9 cellular contexts compared by ENCODE assay signal in genomic region chr15:28321679-28322078, GRCh38. TPM values are rescaled to one million over a fixed set of nuclear protein-coding genes. Genes with fewer than 3 reads are reported as not detected.
DNase-seq lines count a peak whose midpoint lies in the region; ATAC-seq, FAIRE-seq and TF ChIP-seq lines count a peak whose summit lies in the region.
"Not testable (repeated sequence)": the region's sequence is repeated elsewhere in the genome, so short reads cannot be mapped to it uniquely, and the experiment has no call there.
"Had no signal": no experiment of that assay in that cellular context is flagged by ENCODE, and none has a peak within 500 bp of the region (broad histone marks: within the 10 kb centered on the region; RNA-seq: fewer than 3 reads in every experiment).

No MANE protein-coding gene starts in this region.

- intact Hi-C loops in MCF 10A (cut with micrococcal nuclease) = not testable (repeated sequence)

- peak; percentile 82 for FAIRE-seq in H54 (lab: Jason Lieb, UNC)

- not testable (repeated sequence) for H3K9me3 ChIP-seq in gastroesophageal sphincter

- not testable (repeated sequence) for TF ChIP-seq EP300 in gastroesophageal sphincter (IDR thresholded peaks at IDR 0.05)

- CTCF ChIA-PET in RWPE1 (lab: Yijun Ruan, JAX) (interaction anchor here (0.6 kb wide), 1 partner anchor 20 kb away, joined by 3 read pairs; no protein-coding TSS in a partner anchor), MCF 10A (lab: Yijun Ruan, JAX) (interaction anchor here (0.6 kb wide), 1 partner anchor 106 kb away, joined by 4 read pairs; no protein-coding TSS in a partner anchor)

- POLR2A ChIA-PET in RWPE1 (lab: Yijun Ruan, JAX; ENCODE audit: low non-redundant PET); MCF 10A (lab: Yijun Ruan, JAX): not testable (repeated sequence)

- peaks cover 11% of the 10 kb centered on the region for H3K36me3 Mint-ChIP-seq in MCF 10A (ENCODE audit: insufficient read depth, unreplicated experiment)
- not testable (repeated sequence) for H3K36me3 Mint-ChIP-seq in naive B cell

- TF ChIP-seq CTCF in RWPE1 (conservative IDR thresholded peaks at IDR 0.05; ENCODE audit: low read depth); MCF 10A (IDR thresholded peaks at IDR 0.05; ENCODE audit: unreplicated experiment); gastroesophageal sphincter (IDR thresholded peaks at IDR 0.05): not testable (repeated sequence)

- not testable (repeated sequence) for H3K9me3 Mint-ChIP-seq in MCF 10A (ENCODE audit: unreplicated experiment); naive B cell

- ATAC-seq in gastroesophageal sphincter; naive B cell (ENCODE audit: low read depth in 2 of 2): not testable (repeated sequence)

- TF ChIP-seq POLR2A in H54 (IDR thresholded peaks at IDR 0.05; ENCODE audit: low read depth, low read length); gastroesophageal sphincter (IDR thresholded peaks at IDR 0.05): not testable (repeated sequence)

- not testable (repeated sequence) for H3K27me3 Mint-ChIP-seq in MCF 10A (ENCODE audit: insufficient read depth, unreplicated experiment); naive B cell

- not testable (repeated sequence) for H2AFZ ChIP-seq in ACC112 (ENCODE audit: low read length, unreplicated experiment)

- WGBS in gastroesophageal sphincter (ENCODE audit: low coverage in 1 of 2), 2 donors = no CpG with 5 or more reads among the region's 34 CpGs

- H3K27ac Mint-ChIP-seq in MCF 10A (ENCODE audit: low read depth, unreplicated experiment) (peak overlapping the region; percentile 29), naive B cell (peak overlapping the region in 5 of 6 donors; percentile 63 to 97 (median 88))

- H3K36me3 ChIP-seq in ACC112 (ENCODE audit: insufficient read depth, low read length) = not testable (repeated sequence)
- H3K36me3 ChIP-seq in gastroesophageal sphincter = peaks cover 0 to 11% of the 10 kb centered on the region in 2 donors

- BruUV-seq in MCF 10A (replicated peaks; lab: Mats Ljungman, UMichigan) = not testable (repeated sequence)

- not testable (repeated sequence) for DNase-seq in H54 (ENCODE audit: insufficient read length, low spot score); RWPE1 (ENCODE audit: low spot score); MCF 10A (ENCODE audit: unreplicated experiment); naive B cell
- DNase-seq in activated T-cell treated with anti-CD3 and anti-CD28 coated beads for 24 hours (ENCODE audit: low read depth) = peak; percentile 5
- peak; percentile 31 for DNase-seq in stimulated activated CD4-positive, alpha-beta T cell treated with anti-CD3 and anti-CD28 coated beads, Interleukin-1b, Interleukin-23, amount 100 ng/mL, for 48 hours

- peak overlapping the region; percentile 60 for H3K4me3 ChIP-seq in ACC112 (ENCODE audit: low read depth, low read length)
- H3K4me3 ChIP-seq in gastroesophageal sphincter = peak overlapping the region; percentile 29 to 44

- not testable (repeated sequence) for H3K4me1 ChIP-seq in ACC112 (ENCODE audit: control insufficient read depth, insufficient read depth, low read length, unreplicated experiment); gastroesophageal sphincter

- H3K4me3 Mint-ChIP-seq in MCF 10A (ENCODE audit: unreplicated experiment) (peak overlapping the region; percentile 88), naive B cell (peak overlapping the region; percentile 90 to 100 (median 98))

- H3K4me1 Mint-ChIP-seq in MCF 10A (ENCODE audit: insufficient read depth, unreplicated experiment); naive B cell: not testable (repeated sequence)

- not testable (repeated sequence) for H3K27ac ChIP-seq in ACC112 (ENCODE audit: low read depth, low read length)
- H3K27ac ChIP-seq in RWPE1 (peak overlapping the region; percentile 78), gastroesophageal sphincter (peak overlapping the region in 3 of 4 donors; percentile 65 to 82 (median 66))

- not testable (repeated sequence) for H3K79me2 ChIP-seq in ACC112 (ENCODE audit: control insufficient read depth, insufficient read depth, low read length, unreplicated experiment)

- not testable (repeated sequence) for H3K27me3 ChIP-seq in ACC112 (ENCODE audit: insufficient read depth, low read length); gastroesophageal sphincter

RNA-seq across cellular contexts. Expression of gene HERC2, which starts 0.3 kb away (rescaled TPM):
- 64.5 and 65.2 TPM in 2 replicates for total RNA-seq in MCF 10A (2022)
- total RNA-seq in gastroesophageal sphincter = 10 to 100 TPM; 38.6 to 94.6 (median 56.1) TPM
- polyA plus RNA-seq in naive B cell (ENCODE audit: low read depth in 6 of 6) = 10 to 100 TPM in 3 of 6 donors, 1 to 10 TPM in 3; 2.4 to 16.9 (median 9.7) TPM

RNA-seq across cellular contexts. Expression of gene GOLGA6L24, which starts 36.2 kb away (rescaled TPM):
- total RNA-seq in MCF 10A (2022) (not detected in 2 replicates), gastroesophageal sphincter (not detected)
- polyA plus RNA-seq in naive B cell (ENCODE audit: low read depth in 6 of 6) = not detected
- total RNA-seq: HT1080 had no signal

RNA-seq across cellular contexts. Expression of gene GOLGA8F, which starts 56.8 kb away (rescaled TPM):
- total RNA-seq in MCF 10A (2022) = 0.15 TPM in 1 of 2 replicates, not detected in the other
- under 1 TPM in 1 of 4 donors, not detected in 3; 0.42 TPM for total RNA-seq in gastroesophageal sphincter
- not detected for polyA plus RNA-seq in naive B cell (ENCODE audit: low read depth in 6 of 6)
- total RNA-seq: HT1080 had no signal
